In genomic region chr2:96267159-96267971, GRCh38 we compare ENCODE assay signal across 8 cellular contexts. TPM values are rescaled to one million over a fixed set of nuclear protein-coding genes. Genes with fewer than 3 reads are reported as not detected.
DNase-seq lines count a peak whose midpoint lies in the region; ATAC-seq and TF ChIP-seq lines count a peak whose summit lies in the region.

No MANE protein-coding gene starts in this region.

- no peak overlapping the region for H3K27ac ChIP-seq in Karpas-422 (ENCODE audit: low read length)

- H4K20me1 ChIP-seq in Karpas-422 (ENCODE audit: insufficient read depth, low read depth, low read length): peaks cover 21% of the 10 kb centered on the region; the same call in 1 of the 2 replicates

- DNase-seq in ELR (ENCODE audit: low read depth): peak; percentile 64
- peak; percentile 65 for DNase-seq in Karpas-422
- peak; percentile 48 for DNase-seq in UCSD-AML1 (lab: John Stamatoyannopoulos, UW; ENCODE audit: unreplicated experiment)
- DNase-seq in natural killer cell: peak; percentile 37

- no peak for ATAC-seq in natural killer cell
- ATAC-seq in GM18909 (IDR thresholded peaks at IDR 0.05; ENCODE audit: poor library complexity, unreplicated experiment): no peak
- no peak for ATAC-seq in HG02852 (IDR thresholded peaks at IDR 0.05; ENCODE audit: unreplicated experiment)
- no peak for ATAC-seq in HG02970 (IDR thresholded peaks at IDR 0.05; ENCODE audit: low FRiP score, unreplicated experiment)

- H3K9me3 Mint-ChIP-seq in dendritic cell treated with granulocyte-macrophage colony-stimulating factor and Interleukin-4, amounts not matched to agents 40 ng/mL and 50 ng/mL, for 4 days: no peaks in the 10 kb centered on the region
- no peaks in the 10 kb centered on the region for H3K9me3 Mint-ChIP-seq in natural killer cell

- no peaks in the 10 kb centered on the region for H3K27me3 ChIP-seq in Karpas-422 (ENCODE audit: low read length)

- no peaks in the 10 kb centered on the region for H3K9me2 ChIP-seq in Karpas-422 (replicated peaks; ENCODE audit: insufficient read depth, low read length)

- H3K4me1 Mint-ChIP-seq in dendritic cell treated with granulocyte-macrophage colony-stimulating factor and Interleukin-4, amounts not matched to agents 40 ng/mL and 50 ng/mL, for 4 days (ENCODE audit: low read depth): peaks cover 39% of the 10 kb centered on the region
- peaks cover 37 to 41% of the 10 kb centered on the region in 2 donors for H3K4me1 Mint-ChIP-seq in natural killer cell

- intact Hi-C loops in dendritic cell treated with granulocyte-macrophage colony-stimulating factor and Interleukin-4, amounts not matched to agents 40 ng/mL and 50 ng/mL, for 4 days (cut with micrococcal nuclease): loop anchor here (2.0 kb wide), 2 partner anchors 59 to 129 kb away; partner anchors contain the start of genes ASTL and STARD7
- intact Hi-C loops in natural killer cell (cut with micrococcal nuclease): loop anchor here (2.0 to 10.0 kb wide), 5 partner anchors 37 to 243 kb away; partner anchors contain the start of genes NEURL3, SNRNP200 and STARD7

- H3K4me3 ChIP-seq in Karpas-422 (ENCODE audit: low read length): peak overlapping the region; percentile 100

- peak overlapping the region; percentile 98 for H3K9ac ChIP-seq in Karpas-422 (ENCODE audit: low read length)

- H3K9me3 ChIP-seq in Karpas-422 (ENCODE audit: low read length): no peaks in the 10 kb centered on the region

- H2AFZ ChIP-seq in Karpas-422 (ENCODE audit: low read length): no peak overlapping the region

- no peak for TF ChIP-seq CTCF in natural killer cell (IDR thresholded peaks at IDR 0.05)

- H3K4me1 ChIP-seq in Karpas-422 (ENCODE audit: low read length): peaks cover 22% of the 10 kb centered on the region

- H3K4me2 ChIP-seq in Karpas-422 (ENCODE audit: low read depth, low read length, poor library complexity, severe bottlenecking): peak overlapping the region; percentile 93

- peaks cover 94% of the 10 kb centered on the region for H3K36me3 Mint-ChIP-seq in dendritic cell treated with granulocyte-macrophage colony-stimulating factor and Interleukin-4, amounts not matched to agents 40 ng/mL and 50 ng/mL, for 4 days (ENCODE audit: low read depth)
- peaks cover 8% of the 10 kb centered on the region for H3K36me3 Mint-ChIP-seq in natural killer cell

- peaks cover 31% of the 10 kb centered on the region; the same call in 1 of the 2 replicates for H3K36me3 ChIP-seq in Karpas-422 (ENCODE audit: insufficient read depth, low read length)

- peak overlapping the region; percentile 49 for H3K4me3 Mint-ChIP-seq in dendritic cell treated with granulocyte-macrophage colony-stimulating factor and Interleukin-4, amounts not matched to agents 40 ng/mL and 50 ng/mL, for 4 days
- H3K4me3 Mint-ChIP-seq in natural killer cell: peak overlapping the region; percentile 82

- H3K79me2 ChIP-seq in Karpas-422 (ENCODE audit: low read length): peaks cover 61% of the 10 kb centered on the region

- H3K27ac Mint-ChIP-seq in dendritic cell treated with granulocyte-macrophage colony-stimulating factor and Interleukin-4, amounts not matched to agents 40 ng/mL and 50 ng/mL, for 4 days: peak overlapping the region; percentile 99
- H3K27ac Mint-ChIP-seq in natural killer cell: peak overlapping the region; percentile 92

- no peaks in the 10 kb centered on the region for H3K27me3 Mint-ChIP-seq in dendritic cell treated with granulocyte-macrophage colony-stimulating factor and Interleukin-4, amounts not matched to agents 40 ng/mL and 50 ng/mL, for 4 days
- H3K27me3 Mint-ChIP-seq in natural killer cell (ENCODE audit: low read depth in 2 of 2): no peaks in the 10 kb centered on the region

RNA-seq across cellular contexts. Expression of gene CIAO1, which starts 1.3 kb away (rescaled TPM):
- total RNA-seq in Karpas-422 (2014; rRNA removed; shearing (Covaris generic); ENCODE audit: low replicate concordance): 71.2 and 101 TPM in 2 replicates
- 100 to 1,000 TPM in 2 of 3 donors, 10 to 100 TPM in 1; 74.9 to 109 (median 106) TPM for total RNA-seq in natural killer cell

RNA-seq across cellular contexts. Expression of gene TMEM127, which starts 1.6 kb away (rescaled TPM):
- total RNA-seq in Karpas-422 (2014; rRNA removed; shearing (Covaris generic); ENCODE audit: low replicate concordance): 17.7 and 21.9 TPM in 2 replicates
- total RNA-seq in natural killer cell: 10 to 100 TPM; 49.8 to 59.3 (median 54.5) TPM

RNA-seq across cellular contexts. Expression of gene SNRNP200, which starts 38.0 kb away (rescaled TPM):
- 68.1 and 83.8 TPM in 2 replicates for total RNA-seq in Karpas-422 (2014; rRNA removed; shearing (Covaris generic); ENCODE audit: low replicate concordance)
- 100 to 1,000 TPM; 207 to 236 (median 228) TPM for total RNA-seq in natural killer cell

RNA-seq across cellular contexts. Expression of gene ITPRIPL1, which starts 57.8 kb away (rescaled TPM):
- 12.4 and 21.2 TPM in 2 replicates for total RNA-seq in Karpas-422 (2014; rRNA removed; shearing (Covaris generic); ENCODE audit: low replicate concordance)
- total RNA-seq in natural killer cell: 10 to 100 TPM; 14.1 to 28.7 (median 20.5) TPM

RNA-seq across cellular contexts. Expression of gene STARD7, which starts 58.7 kb away (rescaled TPM):
- 140 and 167 TPM in 2 replicates for total RNA-seq in Karpas-422 (2014; rRNA removed; shearing (Covaris generic); ENCODE audit: low replicate concordance)
- total RNA-seq in natural killer cell: 100 to 1,000 TPM in 1 of 3 donors, 10 to 100 TPM in 2; 62.6 to 106 (median 86.1) TPM
